ENCODE assay signal across 29 cellular contexts in genomic region chr9:134976403-134976802, GRCh38. TPM values are rescaled to one million over a fixed set of nuclear protein-coding genes. Genes with fewer than 3 reads are reported as not detected.
DNase-seq lines count a peak whose midpoint lies in the region; ATAC-seq, FAIRE-seq and TF ChIP-seq lines count a peak whose summit lies in the region.
"Had no signal": no experiment of that assay in that cellular context is flagged by ENCODE, and none has a peak within 500 bp of the region (broad histone marks: within the 10 kb centered on the region; RNA-seq: fewer than 3 reads in every experiment).

No MANE protein-coding gene starts in this region.

- no peak overlapping the region for H3K4me2 ChIP-seq in HepG2 (ENCODE audit: low read depth, low read length)
- H3K4me2 ChIP-seq in GM23338, result no peak overlapping the region
- H3K4me2 ChIP-seq in H1 (ENCODE audit: insufficient read depth in 1 of 2, low read depth in 2 of 2, low read length in 2 of 2), result no peak overlapping the region
- H3K4me2 ChIP-seq: BLaER1 had no signal

- no peak overlapping the region for H3K4me3 ChIP-seq in HepG2 (replicated peaks in 1 of 3; ENCODE audit: insufficient read depth in 1 of 3, low read depth in 2 of 3, low read length in 3 of 3)
- no peak overlapping the region for H3K4me3 ChIP-seq in right lobe of liver
- H3K4me3 ChIP-seq in GM23338, result no peak overlapping the region
- no peak overlapping the region for H3K4me3 ChIP-seq in H1 (ENCODE audit: extremely low read depth in 1 of 4, insufficient read depth in 2 of 4, low read depth in 3 of 4, low read length in 4 of 4)
- H3K4me3 ChIP-seq in sigmoid colon, result no peak overlapping the region
- H3K4me3 ChIP-seq: BLaER1 had no signal

- WGBS in HepG2 (ENCODE audit: low lambda C conversion rate), result 12% methylated on average over 1 of the region's 1 CpG
- WGBS in right lobe of liver (ENCODE audit: insufficient coverage, low coverage, low lambda C conversion rate, missing lambda C conversion rate), result 6% methylated on average over 1 of the region's 1 CpG
- WGBS in H1 (ENCODE audit: extremely low coverage in 1 of 2, insufficient coverage in 1 of 2, insufficient read length in 1 of 2, insufficient replicate concordance in 2 of 2, low coverage in 1 of 2, low lambda C conversion rate in 2 of 2, missing lambda C conversion rate in 1 of 2), 2 experiments, result 87% methylated on average over 1 of the region's 1 CpG; no CpG with 5 or more reads in 1 of the 2 experiments
- 22 to 35% methylated on average over 1 of the region's 1 CpG for WGBS in sigmoid colon, 2 donors

- H3K79me1 ChIP-seq in H1 (ENCODE audit: low read depth, low read length), result no peaks in the 10 kb centered on the region

- H3K9ac ChIP-seq in HepG2 (ENCODE audit: insufficient read depth, low read depth, low read length) (no peak overlapping the region), H1 (replicated peaks in 1 of 4; ENCODE audit: extremely low read depth in 1 of 4, low read depth in 3 of 4, low read length in 3 of 4) (no peak overlapping the region)
- H3K9ac ChIP-seq: BLaER1 had no signal

- H4K91ac ChIP-seq in H1 (replicated peaks; ENCODE audit: insufficient read length, low read length), result no peak overlapping the region

- H2BK20ac ChIP-seq in H1 (ENCODE audit: low read length), result peak overlapping the region; percentile 99

- BruUV-seq in HepG2 (replicated peaks; lab: Mats Ljungman, UMichigan), result no TSS peak

- H3K9me3 ChIP-seq in HepG2 (ENCODE audit: low read length) (no peaks in the 10 kb centered on the region), right lobe of liver (no peaks in the 10 kb centered on the region), H1 (ENCODE audit: insufficient read depth in 2 of 2, low read depth in 1 of 2, low read length in 1 of 2) (no peaks in the 10 kb centered on the region), sigmoid colon (no peaks in the 10 kb centered on the region)
- H3K9me3 ChIP-seq: BE2C, BLaER1 had no signal

- H3K23ac ChIP-seq in H1 (ENCODE audit: insufficient read length), result no peak overlapping the region

- H4K8ac ChIP-seq in H1 (ENCODE audit: extremely low read depth, insufficient read depth, low read length), result no peak overlapping the region

- H3K14ac ChIP-seq in H1 (ENCODE audit: insufficient read length), result no peak overlapping the region

- TF ChIP-seq RAD21 in HepG2 (CRISPR knock-in tag; IDR thresholded peaks at IDR 0.05), result no peak
- TF ChIP-seq RAD21 in H1 (IDR thresholded peaks at IDR 0.05 in 1 of 2, conservative IDR thresholded peaks at IDR 0.05 in 1 of 2; ENCODE audit: low read depth in 2 of 2, low read length in 2 of 2), result no peak

- ATAC-seq in HepG2 (no peak), right lobe of liver (no peak), GM23338 (no peak), GM18858 (IDR thresholded peaks at IDR 0.05; ENCODE audit: unreplicated experiment) (no peak)

- no peak overlapping the region for H3K27ac Mint-ChIP-seq in GM23338
- H3K27ac Mint-ChIP-seq: CD4-positive, alpha-beta memory T cell; CD4-positive, CD25-positive, alpha-beta regulatory T cell; CD8-positive, alpha-beta memory T cell had no signal

- H3K36me3 Mint-ChIP-seq in GM23338 (ENCODE audit: low read depth), result no peaks in the 10 kb centered on the region
- H3K36me3 Mint-ChIP-seq: CD4-positive, alpha-beta memory T cell; CD4-positive, CD25-positive, alpha-beta regulatory T cell; CD8-positive, alpha-beta memory T cell had no signal

- H2AK5ac ChIP-seq in H1 (ENCODE audit: low read depth, low read length), result no peak overlapping the region

- no peak overlapping the region for H2BK15ac ChIP-seq in H1 (ENCODE audit: low read length)

- H3K4me1 Mint-ChIP-seq in GM23338, result peaks cover 47% of the 10 kb centered on the region
- H3K4me1 Mint-ChIP-seq: CD4-positive, alpha-beta memory T cell; CD4-positive, CD25-positive, alpha-beta regulatory T cell; CD8-positive, alpha-beta memory T cell had no signal

- DNase-seq in HepG2 (ENCODE audit: low spot score) (no peak), right lobe of liver (no peak), GM23338 (ENCODE audit: low spot score) (peak; percentile 20), H1 (ENCODE audit: low read depth in 1 of 2, low spot score in 2 of 2) (no peak), sigmoid colon (no peak), NCI-H526 (lab: John Stamatoyannopoulos, UW) (no peak)
- DNase-seq: 8988T; ACHN; BE2C; C1 segment of cervical spinal cord; CD4-positive, alpha-beta memory T cell; CD4-positive, CD25-positive, alpha-beta regulatory T cell; CD8-positive, alpha-beta memory T cell; COR-L47; DMS 273 treated with DMSO at 0.1 percent for 48 hours; DMS153; DMS53; DMS79; DND-41; EL; GDM1 had no signal

- in situ Hi-C loops in HepG2 (cut with HindIII; ENCODE audit: extremely low pct_ligation_motif_present, low pct_unique_long_range_greater_than_20kb), result no loop called here

- H2BK12ac ChIP-seq in H1 (ENCODE audit: low read depth, low read length), result peak overlapping the region; percentile 53; the same call in 1 of the 2 replicates

- no peak for FAIRE-seq in HepG2 (lab: Jason Lieb, UNC)
- no peak for FAIRE-seq in H1 (lab: Jason Lieb, UNC)
- FAIRE-seq: A204.1, GM12891 had no signal

- H3K27me3 ChIP-seq in HepG2 (ENCODE audit: control insufficient read depth in 1 of 2, insufficient read depth in 2 of 2, low read length in 2 of 2) (peaks cover 5 to 36% of the 10 kb centered on the region in 2 experiments; a peak in 4 of 5 replicates), right lobe of liver (no peaks in the 10 kb centered on the region), GM23338 (ENCODE audit: insufficient read depth) (no peaks in the 10 kb centered on the region), H1 (replicated peaks in 1 of 4; ENCODE audit: control insufficient read depth in 3 of 4, extremely low read depth in 1 of 4, insufficient read depth in 3 of 4, low read length in 3 of 4) (no peaks in the 10 kb centered on the region; a peak in 2 of 7 replicates), sigmoid colon (no peaks in the 10 kb centered on the region)
- H3K27me3 ChIP-seq: BE2C, BLaER1 had no signal

- H3K18ac ChIP-seq in H1 (ENCODE audit: extremely low read depth, low read length), result no peak overlapping the region

- POLR2A ChIA-PET in HepG2 (lab: Yijun Ruan, JAX) (no interaction called here), H1 (lab: Charles Lee; ENCODE audit: partially characterized antibody) (no interaction called here)

- no peaks in the 10 kb centered on the region; the same call in 2 of the 3 replicates for H3K9me3 Mint-ChIP-seq in GM23338
- H3K9me3 Mint-ChIP-seq: CD4-positive, alpha-beta memory T cell had no signal

- no peaks in the 10 kb centered on the region for H4K20me1 ChIP-seq in HepG2 (ENCODE audit: insufficient read depth, low read length)
- no peaks in the 10 kb centered on the region for H4K20me1 ChIP-seq in GM23338 (replicated peaks; ENCODE audit: insufficient read depth)
- H4K20me1 ChIP-seq in H1 (replicated peaks in 1 of 2; ENCODE audit: control insufficient read depth in 1 of 2, insufficient read depth in 2 of 2, low read length in 2 of 2), result no peaks in the 10 kb centered on the region
- H4K20me1 ChIP-seq: BLaER1 had no signal

- TF ChIP-seq CTCF in HepG2 (CRISPR knock-in tag; IDR thresholded peaks at IDR 0.05), result no peak
- TF ChIP-seq CTCF in right lobe of liver (IDR thresholded peaks at IDR 0.05), result no peak
- TF ChIP-seq CTCF in GM23338 (conservative IDR thresholded peaks at IDR 0.05; ENCODE audit: low read depth in 2 of 2), result no peak
- TF ChIP-seq CTCF in H1 (IDR thresholded peaks at IDR 0.05; ENCODE audit: control extremely low read depth in 1 of 3, insufficient read depth in 1 of 3, low read depth in 1 of 3, low read length in 3 of 3), result no peak
- TF ChIP-seq CTCF in sigmoid colon (IDR thresholded peaks at IDR 0.05), result no peak

- no peaks in the 10 kb centered on the region for H3F3A ChIP-seq in GM23338 (replicated peaks; ENCODE audit: low read depth)

- CTCF ChIA-PET in HepG2 (lab: Yijun Ruan, JAX; ENCODE audit: low intra/inter-chr PET ratio, low total read pairs) (no interaction called here), H1 (lab: Charles Lee; ENCODE audit: partially characterized antibody) (interaction anchor here (0.5 kb wide), 1 partner anchor 412 kb away, joined by 3 read pairs; no protein-coding TSS in a partner anchor)

- H3K9me2 ChIP-seq in GM23338 (ENCODE audit: insufficient read depth), result no peaks in the 10 kb centered on the region

- H3K36me3 ChIP-seq in HepG2 (replicated peaks in 1 of 2; ENCODE audit: control insufficient read depth in 1 of 2, insufficient read depth in 2 of 2, low read length in 2 of 2), result no peaks in the 10 kb centered on the region
- no peaks in the 10 kb centered on the region for H3K36me3 ChIP-seq in right lobe of liver
- H3K36me3 ChIP-seq in GM23338 (ENCODE audit: insufficient read depth), result no peaks in the 10 kb centered on the region
- no peaks in the 10 kb centered on the region for H3K36me3 ChIP-seq in H1 (ENCODE audit: control insufficient read depth in 2 of 4, insufficient read depth in 4 of 4, low read length in 3 of 4)
- no peaks in the 10 kb centered on the region for H3K36me3 ChIP-seq in sigmoid colon
- H3K36me3 ChIP-seq: BE2C, BLaER1 had no signal

- H3K79me2 ChIP-seq in HepG2 (ENCODE audit: insufficient read depth, low read length) (no peaks in the 10 kb centered on the region), GM23338 (replicated peaks; ENCODE audit: insufficient read depth) (no peaks in the 10 kb centered on the region), H1 (ENCODE audit: control insufficient read depth in 1 of 2, insufficient read depth in 2 of 2, low read length in 2 of 2) (no peaks in the 10 kb centered on the region)

- no peak overlapping the region for H4K5ac ChIP-seq in H1 (ENCODE audit: insufficient read length, low read depth, low read length)

- no peaks in the 10 kb centered on the region for H3K4me1 ChIP-seq in HepG2 (ENCODE audit: insufficient read depth, low read length)
- H3K4me1 ChIP-seq in right lobe of liver, result no peaks in the 10 kb centered on the region
- H3K4me1 ChIP-seq in GM23338 (ENCODE audit: insufficient read depth), result peaks cover 27% of the 10 kb centered on the region
- peaks cover 0 to 12% (median 3%) of the 10 kb centered on the region in 4 experiments; a peak in 3 of 7 replicates for H3K4me1 ChIP-seq in H1 (replicated peaks in 1 of 4; ENCODE audit: control insufficient read depth in 3 of 4, insufficient read depth in 4 of 4, low read length in 3 of 4)
- H3K4me1 ChIP-seq in sigmoid colon, result no peaks in the 10 kb centered on the region
- H3K4me1 ChIP-seq: BLaER1 had no signal

- no peak overlapping the region for H2BK120ac ChIP-seq in H1 (replicated peaks; ENCODE audit: low read depth, low read length)

- TF ChIP-seq EP300 in HepG2 (IDR thresholded peaks at IDR 0.05; ENCODE audit: low read depth in 2 of 2, low read length in 2 of 2) (no peak), HepG2 (CRISPR knock-in tag; IDR thresholded peaks at IDR 0.05; ENCODE audit: borderline replicate concordance) (no peak), H1 (IDR thresholded peaks at IDR 0.05; ENCODE audit: borderline replicate concordance in 1 of 2, low read depth in 2 of 2, low read length in 2 of 2) (no peak), sigmoid colon (IDR thresholded peaks at IDR 0.05) (no peak)

- H3K4me3 Mint-ChIP-seq in GM23338, result no peak overlapping the region
- H3K4me3 Mint-ChIP-seq: CD4-positive, alpha-beta memory T cell; CD4-positive, CD25-positive, alpha-beta regulatory T cell; CD8-positive, alpha-beta memory T cell had no signal

- H3K4ac ChIP-seq in H1 (replicated peaks; ENCODE audit: insufficient read length, low read depth, low read length), result no peak overlapping the region

- peaks cover 9% of the 10 kb centered on the region for H3K27me3 Mint-ChIP-seq in GM23338 (ENCODE audit: insufficient read depth, low read depth, poor library complexity)

- H3K56ac ChIP-seq in H1 (replicated peaks; ENCODE audit: insufficient read length, low read depth, low read length), result no peak overlapping the region

- H2AFZ ChIP-seq in HepG2 (ENCODE audit: low read length) (no peak overlapping the region), GM23338 (no peak overlapping the region), H1 (ENCODE audit: low read length) (no peak overlapping the region)

- peak overlapping the region; percentile 75; the same call in 1 of the 2 replicates for H2BK5ac ChIP-seq in H1 (ENCODE audit: low read depth, low read length)

- H3K23me2 ChIP-seq in H1 (ENCODE audit: low read depth, low read length), result no peaks in the 10 kb centered on the region; the same call in 1 of the 2 replicates

- intact Hi-C loops in HepG2 (cut with micrococcal nuclease; ENCODE audit: unreplicated experiment), result no loop called here
- intact Hi-C loops in right lobe of liver (cut with DNase I), result no loop called here
- intact Hi-C loops in sigmoid colon (cut with DNase I), result no loop called here

- no peak for TF ChIP-seq POLR2A in HepG2 (IDR thresholded peaks at IDR 0.05; ENCODE audit: insufficient read depth in 1 of 2, low read depth in 2 of 2, low read length in 2 of 2)
- TF ChIP-seq POLR2A in right lobe of liver (IDR thresholded peaks at IDR 0.05), result no peak
- TF ChIP-seq POLR2A in H1 (IDR thresholded peaks at IDR 0.05; ENCODE audit: control extremely low read depth in 1 of 2, low read depth in 2 of 2, low read length in 2 of 2), result no peak
- TF ChIP-seq POLR2A in sigmoid colon (IDR thresholded peaks at IDR 0.05), result no peak

- H3K27ac ChIP-seq in HepG2 (ENCODE audit: extremely low read length, insufficient read depth, low read length), result no peak overlapping the region
- no peak overlapping the region for H3K27ac ChIP-seq in right lobe of liver
- no peak overlapping the region for H3K27ac ChIP-seq in GM23338 (ENCODE audit: low read depth)
- H3K27ac ChIP-seq in H1 (ENCODE audit: low read depth, low read length), result no peak overlapping the region
- no peak overlapping the region for H3K27ac ChIP-seq in sigmoid colon
- H3K27ac ChIP-seq: BLaER1 had no signal

RNA-seq across cellular contexts. Expression of gene FCN1, which starts 58.7 kb away (rescaled TPM):
- total RNA-seq in HepG2 (2016; rRNA removed; fragmentation: Illumina TruSeq; extraction: Trizol), result not detected in 2 replicates
- not detected in 2 replicates for total RNA-seq in HepG2 (2016; cell fraction: cytosol; rRNA removed; fragmentation: Illumina TruSeq; extraction: Trizol; ENCODE audit: low read depth)
- total RNA-seq in HepG2 (2016; cell fraction: insoluble cytoplasmic fraction; rRNA removed; fragmentation: Illumina TruSeq; extraction: Trizol), result not detected in 2 replicates
- not detected in 2 replicates for total RNA-seq in HepG2 (2016; cell fraction: membrane; rRNA removed; fragmentation: Illumina TruSeq; extraction: Trizol)
- total RNA-seq in HepG2 (2016; cell fraction: nucleus; rRNA removed; fragmentation: Illumina TruSeq; extraction: Trizol), result not detected in 2 replicates
- not detected in 2 replicates for polyA plus RNA-seq in HepG2 (2011; rRNA removed)
- not detected in 2 replicates for polyA plus RNA-seq in HepG2 (2011; cell fraction: cytosol; rRNA removed)
- not detected in 2 replicates for polyA plus RNA-seq in HepG2 (2011; cell fraction: nucleus; rRNA removed)
- polyA plus RNA-seq in HepG2 (2012), result not detected in 2 replicates
- polyA plus RNA-seq in HepG2 (2016; cell fraction: cytosol; fragmentation: Illumina TruSeq; extraction: Trizol; ENCODE audit: low read depth), result not detected in 2 replicates
- not detected in 2 replicates for polyA plus RNA-seq in HepG2 (2016; cell fraction: insoluble cytoplasmic fraction; fragmentation: Illumina TruSeq; extraction: Trizol; ENCODE audit: low read depth)
- not detected in 2 replicates for polyA plus RNA-seq in HepG2 (2016; cell fraction: membrane; fragmentation: Illumina TruSeq; extraction: Trizol; ENCODE audit: low read depth)
- polyA plus RNA-seq in HepG2 (2016; cell fraction: nucleus; fragmentation: Illumina TruSeq; extraction: Trizol; ENCODE audit: insufficient read depth, low read depth), result not detected in 2 replicates
- polyA minus RNA-seq in HepG2 (2011; rRNA and poly(A)+ RNA removed; ENCODE audit: low replicate concordance), result not detected in 2 replicates
- not detected in 2 replicates for polyA minus RNA-seq in HepG2 (2011; cell fraction: cytosol; rRNA and poly(A)+ RNA removed)
- polyA minus RNA-seq in HepG2 (2011; cell fraction: nucleus; rRNA and poly(A)+ RNA removed), result not detected in 2 replicates
- 1 to 10 TPM in 5 of 6 experiments, under 1 TPM in 1; 0.68 to 5.3 (median 1.7) TPM for total RNA-seq in right lobe of liver
- total RNA-seq in GM23338 (2014; rRNA removed; shearing (Covaris generic)), result not detected in 2 replicates
- not detected in 2 replicates for polyA plus RNA-seq in GM23338 (2016; fragmentation: Nextera tagmentation; extraction: Ambion mirVana)
- not detected in 2 replicates for total RNA-seq in H1 (2021; fragmentation: NEBNext Ultra II Directional; extraction: Animal tissue kit (Norgen Biotek cat#: 25700))
- polyA plus RNA-seq in H1 (2011; rRNA removed), result not detected in 2 replicates
- polyA plus RNA-seq in H1 (2011; cell fraction: cytosol; rRNA removed), result not detected
- polyA plus RNA-seq in H1 (2011; cell fraction: nucleus; rRNA removed), result not detected
- polyA plus RNA-seq in H1 (2012, experiment 1 of 2), result not detected in 4 replicates
- not detected for polyA plus RNA-seq in H1 (2012, experiment 2 of 2)
- polyA plus RNA-seq in H1 (2013, experiment 1 of 2), result not detected
- not detected for polyA plus RNA-seq in H1 (2013, experiment 2 of 2)
- not detected in 2 replicates for polyA minus RNA-seq in H1 (2011; rRNA and poly(A)+ RNA removed)
- not detected for polyA minus RNA-seq in H1 (2011; cell fraction: cytosol; rRNA and poly(A)+ RNA removed)
- not detected for polyA minus RNA-seq in H1 (2011; cell fraction: nucleus; rRNA and poly(A)+ RNA removed)
- 1 to 10 TPM; 1.2 to 6.9 (median 1.9) TPM for total RNA-seq in sigmoid colon
- polyA plus RNA-seq in sigmoid colon, result 1 to 10 TPM in 2 of 3 donors, under 1 TPM in 1; 0.69 to 2.8 (median 1.2) TPM
- total RNA-seq: A673; CD4-positive, CD25-positive, alpha-beta regulatory T cell; Daoy; G401 had no signal
- polyA plus RNA-seq: AG04450; CD8-positive, alpha-beta memory T cell had no signal
